ENCODE assay signal across 8 cellular contexts in genomic region chr10:101840102-101840684, GRCh38. TPM values are rescaled to one million over a fixed set of nuclear protein-coding genes. Genes with fewer than 3 reads are reported as not detected.
DNase-seq lines count a peak whose midpoint lies in the region; ATAC-seq and TF ChIP-seq lines count a peak whose summit lies in the region.

No MANE protein-coding gene starts in this region.

- no peaks in the 10 kb centered on the region for H3K79me2 ChIP-seq in Karpas-422 (ENCODE audit: low read length)

- no peaks in the 10 kb centered on the region for H3K27me3 Mint-ChIP-seq in Caco-2 (ENCODE audit: insufficient read depth, unreplicated experiment)

- no peak overlapping the region for H2AFZ ChIP-seq in Karpas-422 (ENCODE audit: low read length)

- ATAC-seq in GM18868 (IDR thresholded peaks at IDR 0.05; ENCODE audit: unreplicated experiment) (no peak), HG03139 (IDR thresholded peaks at IDR 0.05; ENCODE audit: unreplicated experiment) (no peak)

- H3K27ac Mint-ChIP-seq in Caco-2 (ENCODE audit: unreplicated experiment), result no peak overlapping the region

- H3K4me3 ChIP-seq in Caco-2 (ENCODE audit: low read depth, low read length) (peak overlapping the region; percentile 30), Karpas-422 (ENCODE audit: low read length) (peak overlapping the region; percentile 63), brain microvascular endothelial cell (ENCODE audit: low read depth, low read length) (peak overlapping the region; percentile 48)

- H3K4me1 Mint-ChIP-seq in Caco-2 (ENCODE audit: low read depth, unreplicated experiment), result peaks cover 10% of the 10 kb centered on the region

- H3K9me2 ChIP-seq in Karpas-422 (replicated peaks; ENCODE audit: insufficient read depth, low read length), result no peaks in the 10 kb centered on the region

- CTCF ChIA-PET in Caco-2 (lab: Charles Lee), result interaction anchor here (0.6 to 3.3 kb wide), 9 partner anchors 12 to 191 kb away, joined by 3 to 41 read pairs (median 5); partner anchors contain the start of gene OGA

- H3K4me1 ChIP-seq in Caco-2 (peaks cover 28% of the 10 kb centered on the region), Karpas-422 (ENCODE audit: low read length) (peaks cover 32% of the 10 kb centered on the region)

- H3K4me3 Mint-ChIP-seq in Caco-2 (ENCODE audit: unreplicated experiment), result peak overlapping the region; percentile 71

- peaks cover 12% of the 10 kb centered on the region for H3K36me3 Mint-ChIP-seq in Caco-2 (ENCODE audit: insufficient read depth, unreplicated experiment)

- peaks cover 1% of the 10 kb centered on the region; the same call in 1 of the 2 replicates for H3K36me3 ChIP-seq in Caco-2 (ENCODE audit: control insufficient read depth, insufficient read depth, low read length)
- no peaks in the 10 kb centered on the region for H3K36me3 ChIP-seq in Karpas-422 (ENCODE audit: insufficient read depth, low read length)
- H3K36me3 ChIP-seq in brain microvascular endothelial cell (replicated peaks), result no peaks in the 10 kb centered on the region

- peaks cover 7% of the 10 kb centered on the region; the same call in 1 of the 2 replicates for H4K20me1 ChIP-seq in Karpas-422 (ENCODE audit: insufficient read depth, low read depth, low read length)

- peak overlapping the region; percentile 73 for H3K4me2 ChIP-seq in Karpas-422 (ENCODE audit: low read depth, low read length, poor library complexity, severe bottlenecking)

- intact Hi-C loops in Caco-2 (cut with micrococcal nuclease; ENCODE audit: unreplicated experiment), result loop anchor here (1.0 kb wide), 1 partner anchor 170 kb away; no protein-coding TSS in a partner anchor

- H3K27ac ChIP-seq in Karpas-422 (ENCODE audit: low read length), result no peak overlapping the region
- H3K27ac ChIP-seq in brain microvascular endothelial cell, result no peak overlapping the region

- H3K27me3 ChIP-seq in Caco-2 (replicated peaks; ENCODE audit: control insufficient read depth, insufficient read depth, low read length) (no peaks in the 10 kb centered on the region), Karpas-422 (ENCODE audit: low read length) (no peaks in the 10 kb centered on the region), brain microvascular endothelial cell (replicated peaks) (no peaks in the 10 kb centered on the region)

- no peaks in the 10 kb centered on the region for H3K9me3 Mint-ChIP-seq in Caco-2 (ENCODE audit: unreplicated experiment)

- peak overlapping the region; percentile 59 for H3K9ac ChIP-seq in Karpas-422 (ENCODE audit: low read length)

- H3K9me3 ChIP-seq in Caco-2 (no peaks in the 10 kb centered on the region), Karpas-422 (ENCODE audit: low read length) (no peaks in the 10 kb centered on the region)

- in situ Hi-C loops in brain microvascular endothelial cell (cut with HindIII; ENCODE audit: low pct_ligation_motif_present, low sequenced_read_pairs), result no loop called here

- no peak for TF ChIP-seq CTCF in Caco-2 (IDR thresholded peaks at IDR 0.05; ENCODE audit: insufficient read depth in 1 of 2, low read depth in 1 of 2, low read length in 1 of 2, severe bottlenecking in 1 of 2, unreplicated experiment in 1 of 2)
- TF ChIP-seq CTCF in brain microvascular endothelial cell (IDR thresholded peaks at IDR 0.05; ENCODE audit: low read depth, low read length, missing control alignments), result no peak

- BruUV-seq in Caco-2 (replicated peaks; lab: Mats Ljungman, UMichigan), result no TSS peak

- DNase-seq in Caco-2 (no peak), Karpas-422 (peak; percentile 54), brain microvascular endothelial cell (no peak), mesenteric fat pad (ENCODE audit: low spot score) (peak; percentile 67), NCI-H345 (lab: John Stamatoyannopoulos, UW) (no peak), NCI-H1092 (lab: John Stamatoyannopoulos, UW) (no peak)

- POLR2A ChIA-PET in Caco-2 (lab: Charles Lee), result interaction anchor here (1.2 kb wide), 1 partner anchor 22 kb away, joined by 5 read pairs; the partner anchor contains the start of gene OGA

RNA-seq across cellular contexts. Expression of gene KCNIP2, which starts 3.4 kb away (rescaled TPM):
- total RNA-seq in Caco-2 (2022), result 5.5 and 6.1 TPM in 2 replicates
- 0.61 and 2.4 TPM in 2 replicates for total RNA-seq in Karpas-422 (2014; rRNA removed; shearing (Covaris generic); ENCODE audit: low replicate concordance)
- 151 TPM for total RNA-seq in mesenteric fat pad

RNA-seq across cellular contexts. Expression of gene OGA, which starts 21.9 kb away (rescaled TPM):
- total RNA-seq in Caco-2 (2022) (76.9 and 84.3 TPM in 2 replicates), mesenteric fat pad (92.7 TPM)
- 43.5 and 65.0 TPM in 2 replicates for total RNA-seq in Karpas-422 (2014; rRNA removed; shearing (Covaris generic); ENCODE audit: low replicate concordance)

RNA-seq across cellular contexts. Expression of gene NPM3, which starts 56.9 kb away (rescaled TPM):
- total RNA-seq in Caco-2 (2022) (92.6 and 103 TPM in 2 replicates), mesenteric fat pad (18.8 TPM)
- 46.1 and 113 TPM in 2 replicates for total RNA-seq in Karpas-422 (2014; rRNA removed; shearing (Covaris generic); ENCODE audit: low replicate concordance)

Comparison
In these comparisons a context has a peak if more than half of its experiments do, and no peak if none do; other contexts are left out.
1. DNase-seq: peak in Karpas-422 (single experiment) and mesenteric fat pad (single experiment); none in Caco-2 (0 of 2), brain microvascular endothelial cell (single experiment), NCI-H345 (single experiment) and NCI-H1092 (single experiment).
2. RNA of gene KCNIP2, which starts 3.4 kb away (total RNA-seq): 151 TPM in mesenteric fat pad (single experiment); 5.5 to 6.1 TPM in Caco-2 and 0.61 to 2.4 TPM in Karpas-422; every median in the first group is over 10 times any median in the second.
3. Peak in every context shown above with its lines, with median percentiles within 50 percentile points of each other: H3K4me3 ChIP-seq.